Comparison of ENCODE assay signal across 25 cellular contexts in the genomic region with DNA sequence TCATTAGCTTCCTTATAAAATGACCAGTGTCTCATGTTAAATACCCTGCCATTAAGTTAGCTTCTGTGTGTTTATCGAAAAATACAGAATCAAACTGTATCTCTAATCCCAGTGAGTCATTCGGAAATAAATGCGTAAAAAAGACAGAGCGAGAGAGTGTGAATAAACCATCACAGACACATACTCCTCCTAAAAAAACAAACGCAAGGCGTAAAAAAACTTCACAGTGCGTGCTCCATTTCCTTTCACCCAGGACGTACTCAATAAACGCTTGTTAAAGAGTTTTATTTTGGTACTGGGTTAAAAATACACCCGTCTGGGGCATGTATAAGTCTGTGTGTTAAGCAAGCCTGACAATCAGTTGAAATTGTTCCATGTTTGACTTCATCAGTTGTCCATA.
DNase-seq lines count a peak whose midpoint lies in the region; TF ChIP-seq lines count a peak whose summit lies in the region.
"Had no signal": no experiment of that assay in that cellular context is flagged by ENCODE, and none has a peak within 500 bp of the region (broad histone marks: within the 10 kb centered on the region; RNA-seq: fewer than 3 reads in every experiment).

No MANE protein-coding gene starts in this region.

- peak overlapping the region; percentile 43 for H3K9ac ChIP-seq in OCI-LY1 (ENCODE audit: low read length)

- peak overlapping the region; percentile 94 for H3K27ac ChIP-seq in OCI-LY1 (ENCODE audit: low read depth, low read length, poor library complexity, severe bottlenecking)
- peak overlapping the region; percentile 62 for H3K27ac ChIP-seq in cingulate gyrus (ENCODE audit: low read depth, low read length)
- H3K27ac ChIP-seq in substantia nigra (ENCODE audit: low read depth, low read length, poor library complexity, severe bottlenecking) = peak overlapping the region; percentile 85
- H3K27ac ChIP-seq: gastrocnemius medialis, left ventricle myocardium inferior had no signal

- no peaks in the 10 kb centered on the region for H4K20me1 ChIP-seq in OCI-LY1 (ENCODE audit: insufficient read depth, low read length)

- no peak for DNase-seq in activated T-cell treated with anti-CD3 and anti-CD28 coated beads, Interleukin-2, amount 50 U/mL, for 24 hours
- no peak for DNase-seq in activated T-cell treated with anti-CD3 and anti-CD28 coated beads, Interleukin-2, amount 50 U/mL, for 1 hour
- DNase-seq in substantia nigra (lab: John Stamatoyannopoulos, UW) = no peak
- no peak for DNase-seq in NCI-H1105 (lab: John Stamatoyannopoulos, UW)
- DNase-seq in cortex of kidney (lab: John Stamatoyannopoulos, UW) = no peak
- no peak for DNase-seq in retina
- DNase-seq: ACHN; activated CD4-positive, CD25-positive, alpha-beta regulatory T cell treated with anti-CD3 and anti-CD28 coated beads, Interleukin-2, amount 50 U/mL, for 72 hours; activated CD8-positive, alpha-beta memory T cell treated with anti-CD3 and anti-CD28 coated beads, Interleukin-2, amount 50 U/mL, for 48 hours; activated naive CD4-positive, alpha-beta T cell treated with anti-CD3 and anti-CD28 coated beads, Interleukin-2, amount 50 U/mL, for 16 hours; CD4-positive, CD25-positive, alpha-beta regulatory T cell; DMS79; erythroblast; gastrocnemius medialis; GOT3; left ventricle myocardium inferior; mucosa of descending colon; NCI-H1694; NCI-H524; occipital lobe; right cardiac atrium; SHP77; stimulated activated naive CD8-positive, alpha-beta T cell treated with anti-CD3 and anti-CD28 coated beads, Interleukin-15, Interleukin-2, amounts not matched to agents 100 U/mL and 50 U/mL, for 24 hours had no signal

- no peaks in the 10 kb centered on the region for H3K27me3 ChIP-seq in OCI-LY1 (ENCODE audit: insufficient read depth, low read length)
- H3K27me3 ChIP-seq: gastrocnemius medialis had no signal

- peak overlapping the region; percentile 55 for H3K4me2 ChIP-seq in OCI-LY1 (ENCODE audit: low read length)

- peaks cover 48% of the 10 kb centered on the region for H3K4me1 ChIP-seq in OCI-LY1 (ENCODE audit: insufficient read depth, low read length, severe bottlenecking)

- TF ChIP-seq CTCF in OCI-LY1 (IDR thresholded peaks at IDR 0.05; ENCODE audit: low read length) = no peak

- no peaks in the 10 kb centered on the region for H3F3A ChIP-seq in OCI-LY1 (ENCODE audit: insufficient read depth, low read length)

- H3K4me3 ChIP-seq in OCI-LY1 (ENCODE audit: low read depth, low read length, poor library complexity, severe bottlenecking) = peak overlapping the region; percentile 34
- H3K4me3 ChIP-seq: gastrocnemius medialis, left ventricle myocardium inferior, mucosa of descending colon had no signal

- H3K36me3 Mint-ChIP-seq in activated T-cell treated with anti-CD3 and anti-CD28 coated beads, Interleukin-2, amount 50 U/mL, for 24 hours (ENCODE audit: low read depth) = peaks cover 81% of the 10 kb centered on the region

- peak overlapping the region; percentile 63 for H3K27ac Mint-ChIP-seq in activated T-cell treated with anti-CD3 and anti-CD28 coated beads, Interleukin-2, amount 50 U/mL, for 24 hours
- H3K27ac Mint-ChIP-seq: CD4-positive, CD25-positive, alpha-beta regulatory T cell had no signal

- H3K9me3 Mint-ChIP-seq in activated T-cell treated with anti-CD3 and anti-CD28 coated beads, Interleukin-2, amount 50 U/mL, for 24 hours = no peaks in the 10 kb centered on the region
- H3K9me3 Mint-ChIP-seq: CD4-positive, CD25-positive, alpha-beta regulatory T cell had no signal

- H3K4me3 Mint-ChIP-seq in activated T-cell treated with anti-CD3 and anti-CD28 coated beads, Interleukin-2, amount 50 U/mL, for 24 hours = no peak overlapping the region

- H3K4me1 Mint-ChIP-seq in activated T-cell treated with anti-CD3 and anti-CD28 coated beads, Interleukin-2, amount 50 U/mL, for 24 hours (ENCODE audit: low read depth) = peaks cover 28% of the 10 kb centered on the region

- H3K36me3 ChIP-seq in OCI-LY1 (ENCODE audit: insufficient read depth, low read length) = peaks cover 55% of the 10 kb centered on the region

- no peaks in the 10 kb centered on the region for H3K9me2 ChIP-seq in OCI-LY1 (ENCODE audit: low read depth, low read length)

- H3K9me3 ChIP-seq in OCI-LY1 (ENCODE audit: low read length) = no peaks in the 10 kb centered on the region
- H3K9me3 ChIP-seq: gastrocnemius medialis, left ventricle myocardium inferior, mucosa of descending colon had no signal

- no peak overlapping the region for H2AFZ ChIP-seq in OCI-LY1 (ENCODE audit: low read length)

- no peaks in the 10 kb centered on the region for H3K27me3 Mint-ChIP-seq in activated T-cell treated with anti-CD3 and anti-CD28 coated beads, Interleukin-2, amount 50 U/mL, for 24 hours
- H3K27me3 Mint-ChIP-seq: CD4-positive, CD25-positive, alpha-beta regulatory T cell had no signal

- H3K79me2 ChIP-seq in OCI-LY1 (ENCODE audit: insufficient read depth, low read length) = no peaks in the 10 kb centered on the region
